Comparison of ENCODE assay signal across 8 cellular contexts in the genomic region with DNA sequence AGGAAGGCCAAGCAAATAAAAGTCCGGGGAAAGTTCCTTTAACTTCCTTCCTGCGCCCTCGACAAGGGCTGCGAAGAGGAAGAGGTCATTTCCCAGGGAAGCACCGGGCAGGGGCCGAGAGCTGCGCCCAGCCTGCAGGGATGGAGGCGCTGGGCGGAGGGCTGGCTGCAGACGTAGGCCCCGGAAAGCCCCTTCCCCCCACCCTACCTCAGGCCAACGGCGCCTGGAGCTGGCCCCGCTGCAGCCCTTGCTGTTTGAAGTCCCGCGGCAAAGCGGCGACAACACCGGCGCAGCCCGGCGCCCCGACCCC.
DNase-seq lines count a peak whose midpoint lies in the region; ATAC-seq and TF ChIP-seq lines count a peak whose summit lies in the region.

No MANE protein-coding gene starts in this region.

- ATAC-seq in naive B cell (ENCODE audit: low read depth in 2 of 2) = no peak

- no peaks in the 10 kb centered on the region for H3K27me3 Mint-ChIP-seq in Calu3 (ENCODE audit: unreplicated experiment)
- H3K27me3 Mint-ChIP-seq in naive B cell = no peaks in the 10 kb centered on the region

- peak overlapping the region; percentile 99 for H3K4me2 ChIP-seq in GM23248 (ENCODE audit: unreplicated experiment)

- peak overlapping the region; percentile 68 for H2AFZ ChIP-seq in GM23248

- CTCF ChIA-PET in Calu3 (lab: Charles Lee) = interaction anchor here (0.7 to 1.7 kb wide), 3 partner anchors 27 to 40 kb away, joined by 3 to 8 read pairs (median 5); a partner anchor contains a TSS

- no peaks in the 10 kb centered on the region; the same call in 1 of the 2 replicates for H3K36me3 ChIP-seq in GM23248 (ENCODE audit: low read depth)
- peaks cover 8% of the 10 kb centered on the region; the same call in 1 of the 2 replicates for H3K36me3 ChIP-seq in SJCRH30

- no peaks in the 10 kb centered on the region for H3K27me3 ChIP-seq in GM23248 (replicated peaks; ENCODE audit: insufficient read depth)
- no peaks in the 10 kb centered on the region for H3K27me3 ChIP-seq in SJCRH30

- DNase-seq in Calu3 (peak; percentile 28), GM23248 (peak; percentile 56), SJCRH30 (peak in 1 of 2 experiments; percentile 46), epithelial cell of prostate (ENCODE audit: low read depth, low spot score) (no peak), naive B cell (no peak), DMS79 treated with DMSO at 0.1 percent for 48 hours (lab: John Stamatoyannopoulos, UW) (no peak), H4 (ENCODE audit: low spot score) (no peak), NCI-H2196 treated with DMSO at 0.1 percent for 48 hours (lab: John Stamatoyannopoulos, UW; ENCODE audit: unreplicated experiment) (no peak)

- no peaks in the 10 kb centered on the region for H3K9me3 Mint-ChIP-seq in Calu3 (ENCODE audit: low read depth, unreplicated experiment)
- no peaks in the 10 kb centered on the region for H3K9me3 Mint-ChIP-seq in naive B cell

- no peaks in the 10 kb centered on the region for H3K9me2 ChIP-seq in GM23248 (ENCODE audit: insufficient read depth)

- H3K9ac ChIP-seq in GM23248 = peak overlapping the region; percentile 97

- H3K4me3 ChIP-seq in GM23248 (peak overlapping the region; percentile 82), SJCRH30 (peak overlapping the region; percentile 71)

- H3K27ac Mint-ChIP-seq in Calu3 (ENCODE audit: unreplicated experiment) (peak overlapping the region; percentile 53), naive B cell (peak overlapping the region; percentile 63 to 97 (median 91))

- H3K36me3 Mint-ChIP-seq in Calu3 (ENCODE audit: insufficient read depth, unreplicated experiment) (peaks cover 28% of the 10 kb centered on the region), naive B cell (no peaks in the 10 kb centered on the region)

- WGBS in GM23248 (ENCODE audit: low coverage in 1 of 2, low lambda C conversion rate in 2 of 2, missing lambda C conversion rate in 2 of 2), 2 experiments = 1 to 5% methylated on average over 10 to 11 of the region's 23 CpGs

- H3K4me1 Mint-ChIP-seq in Calu3 (ENCODE audit: low read depth, unreplicated experiment) (peaks cover 27% of the 10 kb centered on the region), naive B cell (peaks cover 52 to 62% (median 57%) of the 10 kb centered on the region in 3 donors)

- peak overlapping the region; percentile 76 for H3K4me3 Mint-ChIP-seq in Calu3 (ENCODE audit: low read depth, unreplicated experiment)
- peak overlapping the region; percentile 91 to 99 (median 96) for H3K4me3 Mint-ChIP-seq in naive B cell

- H3K4me1 ChIP-seq in GM23248 (ENCODE audit: insufficient read depth) = peaks cover 46% of the 10 kb centered on the region
- H3K4me1 ChIP-seq in SJCRH30 = peaks cover 47% of the 10 kb centered on the region

- intact Hi-C loops in Calu3 (cut with micrococcal nuclease; ENCODE audit: unreplicated experiment) = loop anchor here (2.0 to 5.0 kb wide), 2 partner anchors 32 to 41 kb away; no protein-coding TSS in a partner anchor

- no TSS peak for BruUV-seq in Calu3 (replicated peaks; lab: Mats Ljungman, UMichigan)

- peak overlapping the region; percentile 99 for H3K27ac ChIP-seq in GM23248
- H3K27ac ChIP-seq in SJCRH30 = peak overlapping the region; percentile 96
- peak overlapping the region; percentile 88 for H3K27ac ChIP-seq in epithelial cell of prostate

- no peaks in the 10 kb centered on the region for H4K20me1 ChIP-seq in GM23248 (ENCODE audit: insufficient read depth)

- H3K9me3 ChIP-seq in GM23248 (ENCODE audit: low read depth) (no peaks in the 10 kb centered on the region), SJCRH30 (replicated peaks) (no peaks in the 10 kb centered on the region)

- H3K79me2 ChIP-seq in GM23248 (ENCODE audit: insufficient read depth) = peaks cover 37% of the 10 kb centered on the region

- H3F3A ChIP-seq in GM23248 (ENCODE audit: insufficient read depth) = peaks cover 65% of the 10 kb centered on the region

- in situ Hi-C loops in GM23248 (cut with MboI) = no loop called here

- TF ChIP-seq CTCF in Calu3 (IDR thresholded peaks at IDR 0.05; ENCODE audit: unreplicated experiment) = no peak

Comparison
In these comparisons a context has a peak if more than half of its experiments do, and no peak if none do; other contexts are left out.
1. DNase-seq: peak in Calu3 (single experiment) and GM23248 (single experiment); none in epithelial cell of prostate (single experiment), naive B cell (single experiment), DMS79 treated with DMSO at 0.1 percent for 48 hours (single experiment), H4 (single experiment) and NCI-H2196 treated with DMSO at 0.1 percent for 48 hours (single experiment).
2. Peak in every context shown above with its lines, with median percentiles within 50 percentile points of each other: H3K27ac ChIP-seq.